1 cellular context compared by ENCODE assay signal in genomic region chr2:131154071-131154531, GRCh38.
TF ChIP-seq lines count a peak whose summit lies in the region.

No MANE protein-coding gene starts in this region.

TF ChIP-seq in H1, 55 proteins besides CTCF, POLR2A, EP300 and RAD21:
- TF ChIP-seq ATF2 (IDR thresholded peaks at IDR 0.05; ENCODE audit: low read length): no peak
- no peak for TF ChIP-seq ZNF274 (IDR thresholded peaks at IDR 0.05; ENCODE audit: borderline replicate concordance, extremely low read depth, low read length)
- no peak for TF ChIP-seq GTF2F1 (IDR thresholded peaks at IDR 0.05; ENCODE audit: borderline replicate concordance, low read depth, low read length)
- no peak for TF ChIP-seq E2F6 (IDR thresholded peaks at IDR 0.05)
- TF ChIP-seq CHD1 (IDR thresholded peaks at IDR 0.05; ENCODE audit: low read depth, low read length): no peak
- peak; percentile 13; the same call in 1 of the 2 replicates for TF ChIP-seq GABPA (IDR thresholded peaks at IDR 0.05; ENCODE audit: borderline replicate concordance, insufficient read depth, low read length)
- no peak for TF ChIP-seq SP2 (IDR thresholded peaks at IDR 0.05; ENCODE audit: low read length)
- no peak for TF ChIP-seq CHD7 (IDR thresholded peaks at IDR 0.05; ENCODE audit: insufficient replicate concordance, low read length)
- peak; percentile 67 for TF ChIP-seq TEAD4 (IDR thresholded peaks at IDR 0.05; ENCODE audit: low read depth, low read length)
- no peak for TF ChIP-seq SUZ12 (IDR thresholded peaks at IDR 0.05; ENCODE audit: low read length)
- TF ChIP-seq HDAC2 (IDR thresholded peaks at IDR 0.05; ENCODE audit: borderline replicate concordance in 1 of 2, low read depth in 2 of 2, low read length in 2 of 2): no peak
- TF ChIP-seq USF2 (IDR thresholded peaks at IDR 0.05; ENCODE audit: low read length): no peak
- no peak for TF ChIP-seq SAP30 (IDR thresholded peaks at IDR 0.05; ENCODE audit: insufficient read depth, insufficient replicate concordance, low read length)
- TF ChIP-seq FOSL1 (IDR thresholded peaks at IDR 0.05; ENCODE audit: insufficient read depth, low read depth, low read length): no peak
- TF ChIP-seq SIRT6 (IDR thresholded peaks at IDR 0.05; ENCODE audit: low read length): no peak
- TF ChIP-seq SIN3A (conservative IDR thresholded peaks at IDR 0.05 in 1 of 2, IDR thresholded peaks at IDR 0.05 in 1 of 2; ENCODE audit: low read depth in 1 of 2, low read length in 2 of 2): 0 out of 4 replicates have a peak, but pooled peaks of 1 of the 2 experiments have one; percentile 37
TF ChIP-seq in H1: peak in this region for 3.
